Comparison of ENCODE assay signal across 14 cellular contexts in genomic region chr6:139530551-139530950, GRCh38.
DNase-seq lines count a peak whose midpoint lies in the region; ATAC-seq and TF ChIP-seq lines count a peak whose summit lies in the region.
"Had no signal": no experiment of that assay in that cellular context is flagged by ENCODE, and none has a peak within 500 bp of the region (broad histone marks: within the 10 kb centered on the region; RNA-seq: fewer than 3 reads in every experiment).

No MANE protein-coding gene starts in this region.

- peak overlapping the region; percentile 93 for H3K27ac Mint-ChIP-seq in activated T-cell treated with anti-CD3 and anti-CD28 coated beads, Interleukin-2, amount 50 U/mL, for 24 hours
- peak overlapping the region; percentile 86 for H3K27ac Mint-ChIP-seq in activated T-helper 17 cell treated with anti-CD3 and anti-CD28 coated beads, Interleukin-2, amount 50 U/mL, for 72 hours
- peak overlapping the region; percentile 67 for H3K27ac Mint-ChIP-seq in type B pancreatic cell
- H3K27ac Mint-ChIP-seq: neural progenitor cell had no signal

- H3K27me3 ChIP-seq in lower lobe of right lung (ENCODE audit: low read depth) = no peaks in the 10 kb centered on the region
- H3K27me3 ChIP-seq: neural progenitor cell, tibial artery had no signal

- TF ChIP-seq CTCF in lower lobe of right lung (IDR thresholded peaks at IDR 0.05) = no peak
- TF ChIP-seq CTCF in type B pancreatic cell (conservative IDR thresholded peaks at IDR 0.05) = no peak

- intact Hi-C loops in lower lobe of right lung (cut with DNase I) = loop anchor here (10.0 kb wide), 1 partner anchor 156 kb away; the partner anchor contains the start of gene CITED2

- H3K27ac ChIP-seq in lower lobe of right lung = peak overlapping the region; percentile 13
- H3K27ac ChIP-seq: neural progenitor cell, tibial artery had no signal

- no peaks in the 10 kb centered on the region for H3K27me3 Mint-ChIP-seq in activated T-cell treated with anti-CD3 and anti-CD28 coated beads, Interleukin-2, amount 50 U/mL, for 24 hours
- H3K27me3 Mint-ChIP-seq in activated T-helper 17 cell treated with anti-CD3 and anti-CD28 coated beads, Interleukin-2, amount 50 U/mL, for 72 hours = no peaks in the 10 kb centered on the region
- H3K27me3 Mint-ChIP-seq in type B pancreatic cell = no peaks in the 10 kb centered on the region

- peaks cover 26% of the 10 kb centered on the region for H3K4me1 ChIP-seq in lower lobe of right lung
- H3K4me1 ChIP-seq: neural progenitor cell had no signal

- no peaks in the 10 kb centered on the region for H3K36me3 Mint-ChIP-seq in activated T-cell treated with anti-CD3 and anti-CD28 coated beads, Interleukin-2, amount 50 U/mL, for 24 hours (ENCODE audit: low read depth)
- H3K36me3 Mint-ChIP-seq in activated T-helper 17 cell treated with anti-CD3 and anti-CD28 coated beads, Interleukin-2, amount 50 U/mL, for 72 hours (ENCODE audit: low read depth) = no peaks in the 10 kb centered on the region
- H3K36me3 Mint-ChIP-seq in type B pancreatic cell = peaks cover 3% of the 10 kb centered on the region
- H3K36me3 Mint-ChIP-seq: neural progenitor cell had no signal

- ATAC-seq in activated T-helper 17 cell treated with anti-CD3 and anti-CD28 coated beads, Interleukin-2, amount 50 U/mL, for 72 hours (replicated peaks) = peak; percentile 45
- ATAC-seq in lower lobe of right lung (no peak), HG02571 (IDR thresholded peaks at IDR 0.05; ENCODE audit: unreplicated experiment) (no peak)
- ATAC-seq: left colon had no signal

- H3K4me3 Mint-ChIP-seq in activated T-cell treated with anti-CD3 and anti-CD28 coated beads, Interleukin-2, amount 50 U/mL, for 24 hours = peak overlapping the region; percentile 64
- H3K4me3 Mint-ChIP-seq in activated T-helper 17 cell treated with anti-CD3 and anti-CD28 coated beads, Interleukin-2, amount 50 U/mL, for 72 hours = peak overlapping the region; percentile 80
- no peak overlapping the region for H3K4me3 Mint-ChIP-seq in type B pancreatic cell
- H3K4me3 Mint-ChIP-seq: neural progenitor cell had no signal

- H3K36me3 ChIP-seq in lower lobe of right lung = no peaks in the 10 kb centered on the region
- H3K36me3 ChIP-seq: neural progenitor cell, tibial artery had no signal

- no peak for DNase-seq in activated T-cell treated with anti-CD3 and anti-CD28 coated beads, Interleukin-2, amount 50 U/mL, for 24 hours
- DNase-seq in activated T-cell treated with anti-CD3 and anti-CD28 coated beads, Interleukin-2, amount 50 U/mL, for 48 hours = no peak
- DNase-seq in lower lobe of right lung = no peak
- no peak for DNase-seq in type B pancreatic cell (ENCODE audit: extremely low spot score, unreplicated experiment)
- no peak for DNase-seq in SHP77 treated with DMSO at 0.1 percent for 48 hours (lab: John Stamatoyannopoulos, UW)
- DNase-seq in glomerular visceral epithelial cell (ENCODE audit: extremely low spot score) = no peak
- DNase-seq: left colon, NCI-H1694 treated with DMSO at 0.1 percent for 48 hours, NCI-H526 treated with DMSO at 0.1 percent for 48 hours, Right ventricle myocardium superior, tibial artery had no signal

- no peaks in the 10 kb centered on the region for H3K9me3 ChIP-seq in lower lobe of right lung
- H3K9me3 ChIP-seq: tibial artery had no signal

- H3K4me1 Mint-ChIP-seq in activated T-cell treated with anti-CD3 and anti-CD28 coated beads, Interleukin-2, amount 50 U/mL, for 24 hours (ENCODE audit: low read depth) = peaks cover 57% of the 10 kb centered on the region
- peaks cover 27% of the 10 kb centered on the region for H3K4me1 Mint-ChIP-seq in activated T-helper 17 cell treated with anti-CD3 and anti-CD28 coated beads, Interleukin-2, amount 50 U/mL, for 72 hours
- H3K4me1 Mint-ChIP-seq in type B pancreatic cell (ENCODE audit: unreplicated experiment) = peaks cover 28% of the 10 kb centered on the region

- no peak overlapping the region for H3K4me3 ChIP-seq in lower lobe of right lung
- H3K4me3 ChIP-seq: neural progenitor cell, tibial artery had no signal

- H3K9me3 Mint-ChIP-seq in activated T-cell treated with anti-CD3 and anti-CD28 coated beads, Interleukin-2, amount 50 U/mL, for 24 hours = peaks cover 6% of the 10 kb centered on the region
- peaks cover 6% of the 10 kb centered on the region for H3K9me3 Mint-ChIP-seq in activated T-helper 17 cell treated with anti-CD3 and anti-CD28 coated beads, Interleukin-2, amount 50 U/mL, for 72 hours
- H3K9me3 Mint-ChIP-seq in type B pancreatic cell = peaks cover 6% of the 10 kb centered on the region
